ENCODE assay signal across 1 cellular context in the genomic region with DNA sequence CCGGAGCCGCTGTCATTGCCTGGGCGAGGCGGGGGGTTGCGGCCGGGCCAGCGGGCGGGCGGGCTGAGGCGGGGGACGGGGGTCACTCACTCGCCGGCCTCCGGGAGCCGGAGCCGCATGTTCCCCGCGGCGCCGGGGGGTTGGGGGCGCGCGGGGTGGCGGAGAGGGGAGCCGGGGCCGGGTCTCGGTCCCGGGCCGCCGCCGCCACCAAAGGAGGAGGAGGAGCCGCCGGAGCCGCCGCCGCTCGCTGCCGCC.
TF ChIP-seq lines count a peak whose summit lies in the region.

No MANE protein-coding gene starts in this region.

TF ChIP-seq in IMR-90, 13 proteins besides CTCF, POLR2A, EP300 and RAD21 (continued from another document):
- TF ChIP-seq, protein P1, sequence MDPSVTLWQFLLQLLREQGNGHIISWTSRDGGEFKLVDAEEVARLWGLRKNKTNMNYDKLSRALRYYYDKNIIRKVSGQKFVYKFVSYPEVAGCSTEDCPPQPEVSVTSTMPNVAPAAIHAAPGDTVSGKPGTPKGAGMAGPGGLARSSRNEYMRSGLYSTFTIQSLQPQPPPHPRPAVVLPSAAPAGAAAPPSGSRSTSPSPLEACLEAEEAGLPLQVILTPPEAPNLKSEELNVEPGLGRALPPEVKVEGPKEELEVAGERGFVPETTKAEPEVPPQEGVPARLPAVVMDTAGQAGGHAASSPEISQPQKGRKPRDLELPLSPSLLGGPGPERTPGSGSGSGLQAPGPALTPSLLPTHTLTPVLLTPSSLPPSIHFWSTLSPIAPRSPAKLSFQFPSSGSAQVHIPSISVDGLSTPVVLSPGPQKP (IDR thresholded peaks at IDR 0.05; ENCODE audit: borderline replicate concordance, low read depth, low read length): no peak
- TF ChIP-seq FOS (IDR thresholded peaks at IDR 0.05; ENCODE audit: low read depth, low read length) (no peak), CHD1 (IDR thresholded peaks at IDR 0.05; ENCODE audit: low read depth, low read length) (no peak), SMC3 (IDR thresholded peaks at IDR 0.05; ENCODE audit: low read depth, low read length) (no peak)
